Comparison of ENCODE assay signal across 29 cellular contexts in the genomic region with DNA sequence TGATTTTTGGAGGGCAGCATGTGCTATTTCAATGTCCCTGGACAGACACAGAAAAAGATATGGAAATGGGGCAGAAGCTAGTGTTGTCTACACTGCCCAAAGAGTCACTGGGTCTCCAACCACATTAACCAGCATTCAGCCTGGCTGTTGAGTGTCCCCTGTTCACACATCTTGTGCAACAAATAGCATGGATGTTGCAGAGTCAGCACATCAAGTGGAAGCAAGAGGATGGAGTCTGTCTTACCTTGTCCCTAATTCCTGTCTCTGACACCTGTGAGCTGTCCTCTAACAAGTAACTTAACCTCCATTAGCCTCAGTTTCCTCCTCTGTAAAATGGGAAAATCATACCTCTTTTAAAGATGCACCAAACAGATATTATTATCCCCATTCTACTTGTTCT.
"Had no signal": no experiment of that assay in that cellular context is flagged by ENCODE, and none has a peak within 500 bp of the region (broad histone marks: within the 10 kb centered on the region; RNA-seq: fewer than 3 reads in every experiment).

No MANE protein-coding gene starts in this region.

- H3K4me3 ChIP-seq: ascending aorta had no signal

- DNase-seq: activated CD4-positive, alpha-beta memory T cell treated with anti-CD3 and anti-CD28 coated beads, Interleukin-2, amount 10 ng/mL, durations not matched to agents 7 days and 5 days; activated CD4-positive, alpha-beta T cell treated with anti-CD3 and anti-CD28 coated beads for 1 hour; activated CD4-positive, alpha-beta T cell treated with anti-CD3 and anti-CD28 coated beads for 36 hours; activated CD4-positive, alpha-beta T cell treated with anti-CD3 and anti-CD28 coated beads for 48 hours; activated CD4-positive, alpha-beta T cell treated with anti-CD3 and anti-CD28 coated beads, Interleukin-2, amount 10 ng/mL, durations not matched to agents 7 days and 5 days; activated CD4-positive, alpha-beta T cell treated with anti-CD3 and anti-CD28 coated beads, Interleukin-2, amount 50 U/mL, for 48 hours; activated CD4-positive, CD25-positive, alpha-beta regulatory T cell; activated CD8-positive, alpha-beta memory T cell treated with anti-CD3 and anti-CD28 coated beads for 24 hours; activated CD8-positive, alpha-beta memory T cell treated with anti-CD3 and anti-CD28 coated beads, Interleukin-2, amount 10 ng/mL, durations not matched to agents 7 days and 5 days; activated CD8-positive, alpha-beta memory T cell treated with anti-CD3 and anti-CD28 coated beads, Interleukin-2, amount 50 U/mL, for 48 hours; activated CD8-positive, alpha-beta T cell treated with anti-CD3 and anti-CD28 coated beads, Interleukin-2, amount 10 ng/mL, durations not matched to agents 7 days and 5 days; activated effector memory CD4-positive, alpha-beta T cell treated with Interleukin-2 at 50 U/mL for 16 hours; activated gamma-delta T cell; activated naive CD4-positive, alpha-beta T cell treated with anti-CD3 and anti-CD28 coated beads, Interleukin-2, amount 10 ng/mL, durations not matched to agents 7 days and 5 days; activated naive CD4-positive, alpha-beta T cell treated with Interleukin-2 at 50 U/mL for 16 hours; activated naive CD8-positive, alpha-beta T cell treated with anti-CD3 and anti-CD28 coated beads, Interleukin-2, amount 10 ng/mL, durations not matched to agents 7 days and 5 days; activated naive CD8-positive, alpha-beta T cell treated with anti-CD3 and anti-CD28 coated beads, Interleukin-2, amount 50 U/mL, for 24 hours; activated T-cell treated with anti-CD3 and anti-CD28 coated beads, Interleukin-2, amount 50 U/mL, for 24 hours; activated T-cell treated with anti-CD3 and anti-CD28 coated beads, Interleukin-2, amount 50 U/mL, for 48 hours; amygdala; anterior cingulate cortex; central memory CD4-positive, alpha-beta T cell; T-helper 1 cell; T-helper 2 cell; T-helper 9 cell; WERI-Rb-1 had no signal

- H3K4me1 ChIP-seq: ascending aorta had no signal

- H3K36me3 ChIP-seq: ascending aorta, WERI-Rb-1 had no signal

- H3K27ac ChIP-seq: ascending aorta, WERI-Rb-1 had no signal

- H3K9me3 ChIP-seq: ascending aorta had no signal

- ATAC-seq: activated CD4-positive, alpha-beta T cell treated with anti-CD3 and anti-CD28 coated beads for 36 hours; activated CD4-positive, CD25-positive, alpha-beta regulatory T cell treated with anti-CD3 and anti-CD28 coated beads, Interleukin-2, amount 50 U/mL, for 24 hours; activated CD8-positive, alpha-beta memory T cell treated with anti-CD3 and anti-CD28 coated beads, Interleukin-2, amount 10 ng/mL, durations not matched to agents 7 days and 5 days; activated CD8-positive, alpha-beta T cell treated with anti-CD3 and anti-CD28 coated beads, Interleukin-2, amount 10 ng/mL, durations not matched to agents 7 days and 5 days; activated naive CD8-positive, alpha-beta T cell treated with anti-CD3 and anti-CD28 coated beads, Interleukin-2, amount 50 U/mL, for 24 hours; WTC11 had no signal

- H3K27me3 ChIP-seq: ascending aorta had no signal
